Comparison of ENCODE assay signal across 12 cellular contexts in genomic region chr22:31872209-31872608, GRCh38.
DNase-seq lines count a peak whose midpoint lies in the region; ATAC-seq, FAIRE-seq and TF ChIP-seq lines count a peak whose summit lies in the region.
"Had no signal": no experiment of that assay in that cellular context is flagged by ENCODE, and none has a peak within 500 bp of the region (broad histone marks: within the 10 kb centered on the region; RNA-seq: fewer than 3 reads in every experiment).

No MANE protein-coding gene starts in this region.

- no peaks in the 10 kb centered on the region for H3K9me3 Mint-ChIP-seq in activated naive CD4-positive, alpha-beta T cell treated with anti-CD3 and anti-CD28 coated beads for 36 hours
- H3K9me3 Mint-ChIP-seq in progenitor cell of endocrine pancreas (ENCODE audit: low read depth) = no peaks in the 10 kb centered on the region

- H3K9me3 ChIP-seq in PC-3 (ENCODE audit: low read length) = no peaks in the 10 kb centered on the region
- H3K9me3 ChIP-seq in endothelial cell of umbilical vein (replicated peaks; ENCODE audit: control insufficient read depth, insufficient read depth, low read length) = no peaks in the 10 kb centered on the region
- no peaks in the 10 kb centered on the region for H3K9me3 ChIP-seq in spleen
- H3K9me3 ChIP-seq in mucosa of descending colon = no peaks in the 10 kb centered on the region
- H3K9me3 ChIP-seq: gastroesophageal sphincter had no signal

- CTCF ChIA-PET in activated naive CD4-positive, alpha-beta T cell treated with anti-CD3 and anti-CD28 coated beads for 36 hours (lab: Charles Lee) = interaction anchor here (0.6 to 1.4 kb wide), 2 partner anchors 14 to 79 kb away, joined by 3 to 5 read pairs; no protein-coding TSS in a partner anchor
- CTCF ChIA-PET in PC-3 (lab: Charles Lee) (no interaction called here), endothelial cell of umbilical vein (lab: Charles Lee) (interaction anchor here (0.6 to 3.6 kb wide), 16 partner anchors 10 to 206 kb away, joined by 3 to 32 read pairs (median 4); no protein-coding TSS in a partner anchor)

- 0 out of 2 replicates have a peak overlapping the region, but pooled peaks have one; percentile 50 for H3K4me2 ChIP-seq in PC-3 (ENCODE audit: low read length)
- H3K4me2 ChIP-seq in endothelial cell of umbilical vein (ENCODE audit: insufficient read depth, low read length) = no peak overlapping the region

- no peaks in the 10 kb centered on the region for H3K9me2 ChIP-seq in PC-3 (replicated peaks; ENCODE audit: low read length)

- FAIRE-seq in endothelial cell of umbilical vein (lab: Jason Lieb, UNC) = peak; percentile 63

- dilution Hi-C loops in endothelial cell of umbilical vein (cut with MboI; ENCODE audit: extremely low pct_ligation_motif_present, low sequenced_read_pairs) = no loop called here

- 58 to 76% (median 64%) methylated on average over 4 of the region's 4 CpGs for WGBS in spleen, 5 donors

- TF ChIP-seq CTCF in PC-3 (conservative IDR thresholded peaks at IDR 0.05; ENCODE audit: low read depth, low read length) (no peak), endothelial cell of umbilical vein (IDR thresholded peaks at IDR 0.05; ENCODE audit: extremely low read depth in 1 of 2, insufficient read depth in 1 of 2, low read depth in 1 of 2, low read length in 2 of 2) (peak in 1 of 2 donors; percentile 11), spleen (IDR thresholded peaks at IDR 0.05 in 8 of 11, conservative IDR thresholded peaks at IDR 0.05 in 3 of 11) (peak in 2 of 11 experiments; percentile 17 to 19), mucosa of descending colon (IDR thresholded peaks at IDR 0.05) (no peak), progenitor cell of endocrine pancreas (IDR thresholded peaks at IDR 0.05; ENCODE audit: unreplicated experiment) (no peak)

- H3K36me3 Mint-ChIP-seq in activated naive CD4-positive, alpha-beta T cell treated with anti-CD3 and anti-CD28 coated beads for 36 hours (ENCODE audit: low read depth) = peaks cover 15% of the 10 kb centered on the region
- peaks cover 6% of the 10 kb centered on the region for H3K36me3 Mint-ChIP-seq in progenitor cell of endocrine pancreas (ENCODE audit: insufficient read depth)

- peak overlapping the region; percentile 94 for H3K27ac ChIP-seq in PC-3 (ENCODE audit: low read length)
- peak overlapping the region; percentile 90 for H3K27ac ChIP-seq in endothelial cell of umbilical vein (ENCODE audit: insufficient read depth, low read depth, low read length)
- H3K27ac ChIP-seq in spleen = peak overlapping the region in 6 of 8 donors; percentile 0 to 63 (median 40)
- H3K27ac ChIP-seq: gastroesophageal sphincter had no signal

- no peak for ATAC-seq in PC-3
- ATAC-seq in HG03175 (IDR thresholded peaks at IDR 0.05; ENCODE audit: unreplicated experiment) = no peak
- ATAC-seq in mucosa of descending colon = no peak
- ATAC-seq: gastroesophageal sphincter; stimulated activated naive CD8-positive, alpha-beta T cell treated with anti-CD3 and anti-CD28 coated beads, Interleukin-15, Interleukin-2, amounts not matched to agents 100 U/mL and 50 U/mL, for 24 hours had no signal

- peak; percentile 30 for DNase-seq in activated naive CD4-positive, alpha-beta T cell treated with anti-CD3 and anti-CD28 coated beads for 36 hours
- no peak for DNase-seq in activated naive CD4-positive, alpha-beta T cell treated with anti-CD3 and anti-CD28 coated beads, Interleukin-2, amount 50 U/mL, for 16 hours
- DNase-seq in PC-3 (no peak), endothelial cell of umbilical vein (ENCODE audit: low read depth, low spot score) (peak; percentile 31), spleen (peak; percentile 4), mucosa of descending colon (no peak), progenitor cell of endocrine pancreas (ENCODE audit: low spot score, unreplicated experiment) (no peak)
- DNase-seq: activated CD8-positive, alpha-beta memory T cell treated with anti-CD3 and anti-CD28 coated beads for 24 hours; stimulated activated CD4-positive, alpha-beta T cell treated with anti-CD3 and anti-CD28 coated beads, Interleukin-12 subunit alpha, Interleukin-12 subunit beta, amount 100 ng/mL, for 4 hours; stimulated activated naive CD8-positive, alpha-beta T cell treated with anti-CD3 and anti-CD28 coated beads, Interleukin-15, Interleukin-2, amounts not matched to agents 100 U/mL and 50 U/mL, for 24 hours had no signal

- H3K4me1 ChIP-seq in PC-3 (ENCODE audit: insufficient read depth, low read length) = peaks cover 33% of the 10 kb centered on the region
- peaks cover 22% of the 10 kb centered on the region for H3K4me1 ChIP-seq in endothelial cell of umbilical vein (ENCODE audit: control insufficient read depth, extremely low read depth, insufficient read depth, low read length)
- H3K4me1 ChIP-seq in spleen = peaks cover 0 to 21% (median 11%) of the 10 kb centered on the region in 6 donors
- peaks cover 11% of the 10 kb centered on the region for H3K4me1 ChIP-seq in mucosa of descending colon (ENCODE audit: low read depth)
- H3K4me1 ChIP-seq: gastroesophageal sphincter had no signal

- H3K36me3 ChIP-seq in PC-3 (ENCODE audit: low read depth, low read length) (no peaks in the 10 kb centered on the region), endothelial cell of umbilical vein (ENCODE audit: control insufficient read depth in 2 of 2, extremely low read depth in 1 of 2, insufficient read depth in 2 of 2, low read length in 2 of 2) (peaks cover 3 to 4% of the 10 kb centered on the region in 2 experiments), spleen (peaks cover 0 to 99% (median 44%) of the 10 kb centered on the region in 6 donors), mucosa of descending colon (ENCODE audit: low read depth) (no peaks in the 10 kb centered on the region)

- no peak overlapping the region for H3K27ac Mint-ChIP-seq in activated naive CD4-positive, alpha-beta T cell treated with anti-CD3 and anti-CD28 coated beads for 36 hours
- H3K27ac Mint-ChIP-seq in progenitor cell of endocrine pancreas = no peak overlapping the region

- no peaks in the 10 kb centered on the region for H3K27me3 ChIP-seq in PC-3 (ENCODE audit: low read length)
- no peaks in the 10 kb centered on the region for H3K27me3 ChIP-seq in endothelial cell of umbilical vein (ENCODE audit: control insufficient read depth in 2 of 2, insufficient read depth in 2 of 2, low read length in 2 of 2)
- H3K27me3 ChIP-seq in spleen (replicated peaks in 1 of 7) = no peaks in the 10 kb centered on the region
- H3K27me3 ChIP-seq: gastroesophageal sphincter had no signal

- no peaks in the 10 kb centered on the region for H3K27me3 Mint-ChIP-seq in activated naive CD4-positive, alpha-beta T cell treated with anti-CD3 and anti-CD28 coated beads for 36 hours (ENCODE audit: low read depth)
- no peaks in the 10 kb centered on the region for H3K27me3 Mint-ChIP-seq in progenitor cell of endocrine pancreas

- H3K79me2 ChIP-seq in PC-3 (ENCODE audit: low read length) (no peaks in the 10 kb centered on the region), endothelial cell of umbilical vein (ENCODE audit: control insufficient read depth, insufficient read depth, low read length) (no peaks in the 10 kb centered on the region)

- H4K20me1 ChIP-seq in PC-3 (ENCODE audit: low read length) (no peaks in the 10 kb centered on the region), endothelial cell of umbilical vein (replicated peaks; ENCODE audit: control insufficient read depth, extremely low read depth, insufficient read depth, low read length) (no peaks in the 10 kb centered on the region)

- no TSS peak for BruUV-seq in PC-3 (replicated peaks; lab: Mats Ljungman, UMichigan)
- no TSS peak for BruUV-seq in endothelial cell of umbilical vein (replicated peaks; lab: Mats Ljungman, UMichigan)

- intact Hi-C loops in activated naive CD4-positive, alpha-beta T cell treated with anti-CD3 and anti-CD28 coated beads for 36 hours (cut with micrococcal nuclease) = no loop called here
- intact Hi-C loops in PC-3 (cut with micrococcal nuclease) (no loop called here), endothelial cell of umbilical vein (cut with micrococcal nuclease) (no loop called here), spleen (cut with DNase I; ENCODE audit: low total_unique reads) (no loop called here), mucosa of descending colon (cut with DNase I, micrococcal nuclease) (no loop called here)

- H3K9ac ChIP-seq in PC-3 (ENCODE audit: low read length) (peak overlapping the region; percentile 68; the same call in 1 of the 2 replicates), endothelial cell of umbilical vein (replicated peaks; ENCODE audit: extremely low read depth, insufficient read depth, low read length) (no peak overlapping the region)

- peaks cover 8% of the 10 kb centered on the region for H3F3A ChIP-seq in PC-3 (ENCODE audit: low read length, unreplicated experiment)

- no peaks in the 10 kb centered on the region for H3K4me1 Mint-ChIP-seq in activated naive CD4-positive, alpha-beta T cell treated with anti-CD3 and anti-CD28 coated beads for 36 hours (ENCODE audit: low read depth)
- no peaks in the 10 kb centered on the region for H3K4me1 Mint-ChIP-seq in progenitor cell of endocrine pancreas (ENCODE audit: low read depth)

- POLR2A ChIA-PET in PC-3 (lab: Charles Lee; ENCODE audit: unreplicated experiment) = no interaction called here
- POLR2A ChIA-PET in endothelial cell of umbilical vein (lab: Charles Lee) = no interaction called here

- H3K4me3 ChIP-seq in PC-3 (ENCODE audit: low read length) = no peak overlapping the region
- H3K4me3 ChIP-seq in endothelial cell of umbilical vein (replicated peaks in 1 of 3; ENCODE audit: insufficient read depth in 1 of 3, low read depth in 1 of 3, low read length in 3 of 3) = no peak overlapping the region
- no peak overlapping the region for H3K4me3 ChIP-seq in spleen
- no peak overlapping the region for H3K4me3 ChIP-seq in mucosa of descending colon
- H3K4me3 ChIP-seq: gastroesophageal sphincter had no signal

- TF ChIP-seq POLR2A in endothelial cell of umbilical vein (IDR thresholded peaks at IDR 0.05; ENCODE audit: low read depth, low read length) = no peak
- no peak for TF ChIP-seq POLR2A in spleen (IDR thresholded peaks at IDR 0.05)

- no peaks in the 10 kb centered on the region for H3K9me1 ChIP-seq in endothelial cell of umbilical vein (replicated peaks; ENCODE audit: control insufficient read depth, extremely low read depth, insufficient read depth, low read length)

- H3K4me3 Mint-ChIP-seq in activated naive CD4-positive, alpha-beta T cell treated with anti-CD3 and anti-CD28 coated beads for 36 hours = no peak overlapping the region
- no peak overlapping the region for H3K4me3 Mint-ChIP-seq in progenitor cell of endocrine pancreas (ENCODE audit: low read depth)

- H2AFZ ChIP-seq in PC-3 (ENCODE audit: low read length) = no peak overlapping the region
- H2AFZ ChIP-seq in endothelial cell of umbilical vein (ENCODE audit: low read depth, low read length) = no peak overlapping the region

TF ChIP-seq in endothelial cell of umbilical vein, 7 proteins besides CTCF, POLR2A, EP300 and RAD21 (continues in another document):
- TF ChIP-seq EZH2 (IDR thresholded peaks at IDR 0.05; ENCODE audit: borderline replicate concordance, low read depth, low read length, severe bottlenecking) (no peak), POLR2AphosphoS5 (IDR thresholded peaks at IDR 0.05; ENCODE audit: insufficient read depth, low read depth, low read length) (no peak), MYC (IDR thresholded peaks at IDR 0.05; ENCODE audit: low read depth, low read length) (no peak), FOS (IDR thresholded peaks at IDR 0.05; ENCODE audit: borderline replicate concordance, insufficient read depth, low read length) (no peak)

Comparison
In these comparisons a context has a peak if more than half of its experiments do, and no peak if none do; other contexts are left out.
1. DNase-seq: peak in activated naive CD4-positive, alpha-beta T cell treated with anti-CD3 and anti-CD28 coated beads for 36 hours (single experiment), endothelial cell of umbilical vein (single experiment) and spleen (single experiment); none in activated naive CD4-positive, alpha-beta T cell treated with anti-CD3 and anti-CD28 coated beads, Interleukin-2, amount 50 U/mL, for 16 hours (single experiment), PC-3 (single experiment), mucosa of descending colon (0 of 3) and progenitor cell of endocrine pancreas (single experiment).
2. H3K27ac ChIP-seq: peak in every context shown above with its lines; median percentile 94 in PC-3; 90 in endothelial cell of umbilical vein; 40 in spleen.